Comparison of ENCODE assay signal across 8 cellular contexts in genomic region chr17:38349097-38349904, GRCh38. TPM values are rescaled to one million over a fixed set of nuclear protein-coding genes. Genes with fewer than 3 reads are reported as not detected.
DNase-seq lines count a peak whose midpoint lies in the region; ATAC-seq and TF ChIP-seq lines count a peak whose summit lies in the region.

No MANE protein-coding gene starts in this region.

- TF ChIP-seq CTCF in cardiac muscle cell (IDR thresholded peaks at IDR 0.05; ENCODE audit: low read depth, low read length), result peak; percentile 99
- TF ChIP-seq CTCF in prostate gland (IDR thresholded peaks at IDR 0.05), result peak; percentile 69 to 93 (median 90)

- intact Hi-C loops in prostate gland (cut with DNase I), result loop anchor here (1.0 kb wide), 1 partner anchor 65 kb away; no protein-coding TSS in a partner anchor

- peaks cover 5% of the 10 kb centered on the region for H3K4me1 ChIP-seq in cardiac muscle cell (ENCODE audit: low read depth)
- peaks cover 11% of the 10 kb centered on the region for H3K4me1 ChIP-seq in prostate gland (replicated peaks)

- H3K27me3 ChIP-seq in cardiac muscle cell, result no peaks in the 10 kb centered on the region
- no peaks in the 10 kb centered on the region for H3K27me3 ChIP-seq in prostate gland (replicated peaks; ENCODE audit: insufficient read depth)

- H3K36me3 ChIP-seq in cardiac muscle cell (no peaks in the 10 kb centered on the region), prostate gland (no peaks in the 10 kb centered on the region)

- DNase-seq in GM04504 (ENCODE audit: low read depth) (peak; percentile 68), NCI-H1417 treated with DMSO at 0.1 percent for 48 hours (lab: John Stamatoyannopoulos, UW) (peak; percentile 26), SKM-1 (lab: John Stamatoyannopoulos, UW; ENCODE audit: unreplicated experiment) (peak; percentile 87), cardiac muscle cell (ENCODE audit: low read depth in 1 of 2, low spot score in 1 of 2) (peak; percentile 85 to 88), prostate gland (ENCODE audit: low spot score) (peak; percentile 84), ureter (ENCODE audit: low spot score) (peak; percentile 89)
- peak; percentile 77 to 89 for DNase-seq in activated naive CD4-positive, alpha-beta T cell treated with anti-CD3 and anti-CD28 coated beads, Interleukin-2, amount 50 U/mL, for 72 hours (ENCODE audit: low spot score in 2 of 2)

- peak overlapping the region in 1 of 2 donors; percentile 5 for H3K27ac Mint-ChIP-seq in activated naive CD4-positive, alpha-beta T cell treated with anti-CD3 and anti-CD28 coated beads, Interleukin-2, amount 50 U/mL, for 72 hours

- no peaks in the 10 kb centered on the region for H3K9me3 Mint-ChIP-seq in activated naive CD4-positive, alpha-beta T cell treated with anti-CD3 and anti-CD28 coated beads, Interleukin-2, amount 50 U/mL, for 72 hours

- peaks cover 0 to 5% of the 10 kb centered on the region in 2 donors for H3K36me3 Mint-ChIP-seq in activated naive CD4-positive, alpha-beta T cell treated with anti-CD3 and anti-CD28 coated beads, Interleukin-2, amount 50 U/mL, for 72 hours

- no peak for TF ChIP-seq POLR2A in prostate gland (IDR thresholded peaks at IDR 0.05)

- no peak overlapping the region for H3K4me3 ChIP-seq in cardiac muscle cell
- no peak overlapping the region for H3K4me3 ChIP-seq in prostate gland

- no peak overlapping the region for H3K27ac ChIP-seq in cardiac muscle cell
- no peak overlapping the region for H3K27ac ChIP-seq in prostate gland

- 31% methylated on average over 10 of the region's 10 CpGs for WGBS in prostate gland

- ATAC-seq in activated naive CD4-positive, alpha-beta T cell treated with anti-CD3 and anti-CD28 coated beads, Interleukin-2, amount 50 U/mL, for 72 hours, result peak; percentile 41 to 58
- ATAC-seq in GM21423 (IDR thresholded peaks at IDR 0.05; ENCODE audit: unreplicated experiment), result no peak

- H3K9me3 ChIP-seq in cardiac muscle cell (ENCODE audit: low read depth) (no peaks in the 10 kb centered on the region), prostate gland (no peaks in the 10 kb centered on the region)

RNA-seq across cellular contexts. Expression of gene SOCS7, which starts 2.3 kb away (rescaled TPM):
- 10 to 100 TPM; 20.8 to 24.1 TPM for total RNA-seq in activated naive CD4-positive, alpha-beta T cell treated with anti-CD3 and anti-CD28 coated beads, Interleukin-2, amount 50 U/mL, for 72 hours
- total RNA-seq in cardiac muscle cell, result 12.5 and 18.7 TPM in 2 replicates
- polyA plus RNA-seq in cardiac muscle cell, result 2.8 and 4.2 TPM in 2 replicates
- 10 to 100 TPM; 14.6 to 61.9 TPM for total RNA-seq in prostate gland
- total RNA-seq in ureter, result 25.6 TPM

RNA-seq across cellular contexts. Expression of gene GPR179, which starts 5.5 kb away (rescaled TPM):
- under 1 TPM; 0.02 to 0.04 TPM for total RNA-seq in activated naive CD4-positive, alpha-beta T cell treated with anti-CD3 and anti-CD28 coated beads, Interleukin-2, amount 50 U/mL, for 72 hours
- total RNA-seq in cardiac muscle cell (0.07 and 0.51 TPM in 2 replicates), prostate gland (under 1 TPM; 0.14 to 0.40 TPM), ureter (0.05 TPM)
- 0.12 TPM in 1 of 2 replicates, not detected in the other for polyA plus RNA-seq in cardiac muscle cell

RNA-seq across cellular contexts. Expression of gene MRPL45, which starts 52.3 kb away (rescaled TPM):
- total RNA-seq in activated naive CD4-positive, alpha-beta T cell treated with anti-CD3 and anti-CD28 coated beads, Interleukin-2, amount 50 U/mL, for 72 hours, result 10 to 100 TPM; 64.6 to 72.3 TPM
- 42.0 and 46.7 TPM in 2 replicates for total RNA-seq in cardiac muscle cell
- polyA plus RNA-seq in cardiac muscle cell, result 43.5 and 49.0 TPM in 2 replicates
- 10 to 100 TPM; 24.7 to 37.3 TPM for total RNA-seq in prostate gland
- 31.1 TPM for total RNA-seq in ureter

Comparison
In these comparisons a context has a peak if more than half of its experiments do, and no peak if none do; other contexts are left out.
1. DNase-seq: peak in every context shown above with its lines; median percentile 89 in ureter; 87 in SKM-1; 86 in cardiac muscle cell; 84 in prostate gland; 83 in activated naive CD4-positive, alpha-beta T cell treated with anti-CD3 and anti-CD28 coated beads, Interleukin-2, amount 50 U/mL, for 72 hours; 68 in GM04504; 26 in NCI-H1417 treated with DMSO at 0.1 percent for 48 hours.